12 cellular contexts compared by ENCODE assay signal in genomic region chr5:139446956-139447779, GRCh38. TPM values are rescaled to one million over a fixed set of nuclear protein-coding genes. Genes with fewer than 3 reads are reported as not detected.
DNase-seq lines count a peak whose midpoint lies in the region; ATAC-seq and TF ChIP-seq lines count a peak whose summit lies in the region.
"Had no signal": no experiment of that assay in that cellular context is flagged by ENCODE, and none has a peak within 500 bp of the region (broad histone marks: within the 10 kb centered on the region; RNA-seq: fewer than 3 reads in every experiment).

No MANE protein-coding gene starts in this region.

- H3K9me3 Mint-ChIP-seq in GM23338 = no peaks in the 10 kb centered on the region
- H3K9me3 Mint-ChIP-seq in effector memory CD8-positive, alpha-beta T cell = no peaks in the 10 kb centered on the region

- no peak overlapping the region for H3K27ac Mint-ChIP-seq in GM23338
- peak overlapping the region in 1 of 2 donors; percentile 51 for H3K27ac Mint-ChIP-seq in effector memory CD8-positive, alpha-beta T cell

- DNase-seq in MV-4-11 (lab: John Stamatoyannopoulos, UW) (peak; percentile 17), fibroblast of peridontal ligament (ENCODE audit: extremely low read depth) (peak; percentile 44), occipital lobe (lab: John Stamatoyannopoulos, UW) (no peak), lower lobe of right lung (no peak), GM23338 (ENCODE audit: low spot score) (no peak)
- no peak for DNase-seq in effector memory CD8-positive, alpha-beta T cell
- DNase-seq: colonic mucosa, NCI-H526 treated with DMSO at 0.1 percent for 48 hours, sigmoid colon, substantia nigra had no signal

- ATAC-seq in GM18505 (IDR thresholded peaks at IDR 0.05; ENCODE audit: unreplicated experiment) (peak; percentile 54), GM21447 (IDR thresholded peaks at IDR 0.05; ENCODE audit: unreplicated experiment) (peak; percentile 69), lower lobe of right lung (no peak), GM23338 (no peak)
- no peak for ATAC-seq in effector memory CD8-positive, alpha-beta T cell (replicated peaks)

- no peaks in the 10 kb centered on the region for H4K20me1 ChIP-seq in GM23338 (replicated peaks; ENCODE audit: insufficient read depth)

- no peak overlapping the region for H3K4me3 Mint-ChIP-seq in GM23338
- no peak overlapping the region for H3K4me3 Mint-ChIP-seq in effector memory CD8-positive, alpha-beta T cell

- H3K4me1 ChIP-seq in lower lobe of right lung = peaks cover 6% of the 10 kb centered on the region
- peaks cover 5% of the 10 kb centered on the region; the same call in 1 of the 2 replicates for H3K4me1 ChIP-seq in GM23338 (ENCODE audit: insufficient read depth)
- H3K4me1 ChIP-seq: colonic mucosa had no signal

- H3K36me3 ChIP-seq in lower lobe of right lung (peaks cover 11% of the 10 kb centered on the region), GM23338 (ENCODE audit: insufficient read depth) (no peaks in the 10 kb centered on the region)
- H3K36me3 ChIP-seq: colonic mucosa, sigmoid colon had no signal

- H3K27ac ChIP-seq in lower lobe of right lung (no peak overlapping the region), GM23338 (ENCODE audit: low read depth) (no peak overlapping the region)
- H3K27ac ChIP-seq: colonic mucosa, sigmoid colon had no signal

- H3K36me3 Mint-ChIP-seq in GM23338 (ENCODE audit: low read depth) = no peaks in the 10 kb centered on the region
- H3K36me3 Mint-ChIP-seq in effector memory CD8-positive, alpha-beta T cell (ENCODE audit: insufficient read depth) = no peaks in the 10 kb centered on the region

- no peaks in the 10 kb centered on the region for H3K79me2 ChIP-seq in GM23338 (replicated peaks; ENCODE audit: insufficient read depth)

- H3K9me3 ChIP-seq in lower lobe of right lung = no peaks in the 10 kb centered on the region
- H3K9me3 ChIP-seq: colonic mucosa, sigmoid colon had no signal

- TF ChIP-seq CTCF in lower lobe of right lung (IDR thresholded peaks at IDR 0.05) = no peak
- TF ChIP-seq CTCF in GM23338 (conservative IDR thresholded peaks at IDR 0.05; ENCODE audit: low read depth in 2 of 2) = no peak

- H3K27me3 Mint-ChIP-seq in GM23338 (ENCODE audit: insufficient read depth, low read depth, poor library complexity) = peaks cover 5% of the 10 kb centered on the region
- no peaks in the 10 kb centered on the region for H3K27me3 Mint-ChIP-seq in effector memory CD8-positive, alpha-beta T cell

- H3K27me3 ChIP-seq in lower lobe of right lung (ENCODE audit: low read depth) (no peaks in the 10 kb centered on the region), GM23338 (ENCODE audit: insufficient read depth) (no peaks in the 10 kb centered on the region)
- H3K27me3 ChIP-seq: colonic mucosa, sigmoid colon had no signal

- H2AFZ ChIP-seq in GM23338 = no peak overlapping the region

- no peak for TF ChIP-seq POLR2A in GM18505 (IDR thresholded peaks at IDR 0.05; ENCODE audit: borderline replicate concordance, extremely low read depth, insufficient read depth, insufficient read length)

- no peak overlapping the region for H3K4me2 ChIP-seq in GM23338

- H3K9me2 ChIP-seq in GM23338 (ENCODE audit: insufficient read depth) = no peaks in the 10 kb centered on the region

- peaks cover 9% of the 10 kb centered on the region for H3K4me1 Mint-ChIP-seq in GM23338
- H3K4me1 Mint-ChIP-seq in effector memory CD8-positive, alpha-beta T cell (ENCODE audit: low read depth in 2 of 2) = peaks cover 22 to 36% of the 10 kb centered on the region in 2 donors

- intact Hi-C loops in lower lobe of right lung (cut with DNase I) = no loop called here

- H3F3A ChIP-seq in GM23338 (replicated peaks; ENCODE audit: low read depth) = no peaks in the 10 kb centered on the region

- H3K4me3 ChIP-seq in lower lobe of right lung = no peak overlapping the region
- H3K4me3 ChIP-seq in GM23338 = no peak overlapping the region
- H3K4me3 ChIP-seq: colonic mucosa, sigmoid colon had no signal

TF ChIP-seq in GM23338, 12 proteins besides CTCF, POLR2A, EP300 and RAD21 (continues in another document):
- TF ChIP-seq ZNF331 (CRISPR knock-in tag; IDR thresholded peaks at IDR 0.05; ENCODE audit: low read depth) (no peak), EZH2phosphoT487 (IDR thresholded peaks at IDR 0.05; ENCODE audit: unreplicated experiment) (no peak), CREB1 (CRISPR knock-in tag; IDR thresholded peaks at IDR 0.05; ENCODE audit: low read depth) (no peak), EZH2 (IDR thresholded peaks at IDR 0.05; ENCODE audit: low read depth, unreplicated experiment) (no peak), NANOG (IDR thresholded peaks at IDR 0.05; ENCODE audit: borderline replicate concordance) (no peak)
- TF ChIP-seq, protein P1, sequence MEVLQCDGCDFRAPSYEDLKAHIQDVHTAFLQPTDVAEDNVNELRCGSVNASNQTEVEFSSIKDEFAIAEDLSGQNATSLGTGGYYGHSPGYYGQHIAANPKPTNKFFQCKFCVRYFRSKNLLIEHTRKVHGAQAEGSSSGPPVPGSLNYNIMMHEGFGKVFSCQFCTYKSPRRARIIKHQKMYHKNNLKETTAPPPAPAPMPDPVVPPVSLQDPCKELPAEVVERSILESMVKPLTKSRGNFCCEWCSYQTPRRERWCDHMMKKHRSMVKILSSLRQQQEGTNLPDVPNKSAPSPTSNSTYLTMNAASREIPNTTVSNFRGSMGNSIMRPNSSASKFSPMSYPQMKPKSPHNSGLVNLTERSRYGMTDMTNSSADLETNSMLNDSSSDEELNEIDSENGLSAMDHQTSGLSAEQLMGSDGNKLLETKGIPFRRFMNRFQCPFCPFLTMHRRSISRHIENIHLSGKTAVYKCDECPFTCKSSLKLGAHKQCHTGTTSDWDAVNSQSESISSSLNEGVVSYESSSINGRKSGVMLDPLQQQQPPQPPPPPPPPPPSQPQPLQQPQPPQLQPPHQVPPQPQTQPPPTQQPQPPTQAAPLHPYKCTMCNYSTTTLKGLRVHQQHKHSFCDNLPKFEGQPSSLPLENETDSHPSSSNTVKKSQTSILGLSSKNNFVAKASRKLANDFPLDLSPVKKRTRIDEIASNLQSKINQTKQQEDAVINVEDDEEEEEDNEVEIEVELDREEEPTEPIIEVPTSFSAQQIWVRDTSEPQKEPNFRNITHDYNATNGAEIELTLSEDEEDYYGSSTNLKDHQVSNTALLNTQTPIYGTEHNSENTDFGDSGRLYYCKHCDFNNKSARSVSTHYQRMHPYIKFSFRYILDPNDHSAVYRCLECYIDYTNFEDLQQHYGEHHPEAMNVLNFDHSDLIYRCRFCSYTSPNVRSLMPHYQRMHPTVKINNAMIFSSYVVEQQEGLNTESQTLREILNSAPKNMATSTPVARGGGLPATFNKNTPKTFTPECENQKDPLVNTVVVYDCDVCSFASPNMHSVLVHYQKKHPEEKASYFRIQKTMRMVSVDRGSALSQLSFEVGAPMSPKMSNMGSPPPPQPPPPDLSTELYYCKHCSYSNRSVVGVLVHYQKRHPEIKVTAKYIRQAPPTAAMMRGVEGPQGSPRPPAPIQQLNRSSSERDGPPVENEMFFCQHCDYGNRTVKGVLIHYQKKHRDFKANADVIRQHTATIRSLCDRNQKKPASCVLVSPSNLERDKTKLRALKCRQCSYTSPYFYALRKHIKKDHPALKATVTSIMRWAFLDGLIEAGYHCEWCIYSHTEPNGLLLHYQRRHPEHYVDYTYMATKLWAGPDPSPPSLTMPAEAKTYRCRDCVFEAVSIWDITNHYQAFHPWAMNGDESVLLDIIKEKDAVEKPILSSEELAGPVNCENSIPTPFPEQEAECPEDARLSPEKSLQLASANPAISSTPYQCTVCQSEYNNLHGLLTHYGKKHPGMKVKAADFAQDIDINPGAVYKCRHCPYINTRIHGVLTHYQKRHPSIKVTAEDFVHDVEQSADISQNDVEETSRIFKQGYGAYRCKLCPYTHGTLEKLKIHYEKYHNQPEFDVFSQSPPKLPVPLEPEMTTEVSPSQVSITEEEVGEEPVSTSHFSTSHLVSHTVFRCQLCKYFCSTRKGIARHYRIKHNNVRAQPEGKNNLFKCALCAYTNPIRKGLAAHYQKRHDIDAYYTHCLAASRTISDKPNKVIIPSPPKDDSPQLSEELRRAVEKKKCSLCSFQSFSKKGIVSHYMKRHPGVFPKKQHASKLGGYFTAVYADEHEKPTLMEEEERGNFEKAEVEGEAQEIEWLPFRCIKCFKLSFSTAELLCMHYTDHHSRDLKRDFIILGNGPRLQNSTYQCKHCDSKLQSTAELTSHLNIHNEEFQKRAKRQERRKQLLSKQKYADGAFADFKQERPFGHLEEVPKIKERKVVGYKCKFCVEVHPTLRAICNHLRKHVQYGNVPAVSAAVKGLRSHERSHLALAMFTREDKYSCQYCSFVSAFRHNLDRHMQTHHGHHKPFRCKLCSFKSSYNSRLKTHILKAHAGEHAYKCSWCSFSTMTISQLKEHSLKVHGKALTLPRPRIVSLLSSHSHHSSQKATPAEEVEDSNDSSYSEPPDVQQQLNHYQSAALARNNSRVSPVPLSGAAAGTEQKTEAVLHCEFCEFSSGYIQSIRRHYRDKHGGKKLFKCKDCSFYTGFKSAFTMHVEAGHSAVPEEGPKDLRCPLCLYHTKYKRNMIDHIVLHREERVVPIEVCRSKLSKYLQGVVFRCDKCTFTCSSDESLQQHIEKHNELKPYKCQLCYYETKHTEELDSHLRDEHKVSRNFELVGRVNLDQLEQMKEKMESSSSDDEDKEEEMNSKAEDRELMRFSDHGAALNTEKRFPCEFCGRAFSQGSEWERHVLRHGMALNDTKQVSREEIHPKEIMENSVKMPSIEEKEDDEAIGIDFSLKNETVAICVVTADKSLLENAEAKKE (CRISPR knock-in tag; IDR thresholded peaks at IDR 0.05) = no peak

RNA-seq across cellular contexts. Expression of gene DNAJC18, which starts 7.8 kb away (rescaled TPM):
- total RNA-seq in occipital lobe (46.6 TPM), lower lobe of right lung (10.0 TPM)
- total RNA-seq in GM23338 (2014; rRNA removed; shearing (Covaris generic)) = 14.2 and 18.9 TPM in 2 replicates
- 13.4 and 15.1 TPM in 2 replicates for polyA plus RNA-seq in GM23338 (2016; fragmentation: Nextera tagmentation; extraction: Ambion mirVana)

RNA-seq across cellular contexts. Expression of gene ECSCR, which starts 15.4 kb away (rescaled TPM):
- total RNA-seq in occipital lobe = 5.5 TPM
- 48.8 TPM for total RNA-seq in lower lobe of right lung
- 1.2 and 2.2 TPM in 2 replicates for total RNA-seq in GM23338 (2014; rRNA removed; shearing (Covaris generic))
- 2.5 and 2.6 TPM in 2 replicates for polyA plus RNA-seq in GM23338 (2016; fragmentation: Nextera tagmentation; extraction: Ambion mirVana)

RNA-seq across cellular contexts. Expression of gene SMIM33, which starts 23.6 kb away (rescaled TPM):
- total RNA-seq in occipital lobe (not detected), lower lobe of right lung (not detected)
- not detected in 2 replicates for total RNA-seq in GM23338 (2014; rRNA removed; shearing (Covaris generic))
- not detected in 2 replicates for polyA plus RNA-seq in GM23338 (2016; fragmentation: Nextera tagmentation; extraction: Ambion mirVana)
- total RNA-seq: sigmoid colon had no signal

RNA-seq across cellular contexts. Expression of gene STING1, which starts 35.4 kb away (rescaled TPM):
- total RNA-seq in occipital lobe (3.6 TPM), lower lobe of right lung (120 TPM)
- total RNA-seq in GM23338 (2014; rRNA removed; shearing (Covaris generic)) = 0.39 TPM in 1 of 2 replicates, not detected in the other
- 0.30 and 0.66 TPM in 2 replicates for polyA plus RNA-seq in GM23338 (2016; fragmentation: Nextera tagmentation; extraction: Ambion mirVana)

RNA-seq across cellular contexts. Expression of gene SPATA24, which starts 43.3 kb away (rescaled TPM):
- total RNA-seq in occipital lobe (3.6 TPM), lower lobe of right lung (3.5 TPM)
- total RNA-seq in GM23338 (2014; rRNA removed; shearing (Covaris generic)) = 7.1 and 16.0 TPM in 2 replicates
- polyA plus RNA-seq in GM23338 (2016; fragmentation: Nextera tagmentation; extraction: Ambion mirVana) = 20.6 and 22.4 TPM in 2 replicates

Comparison
In these comparisons a context has a peak if more than half of its experiments do, and no peak if none do; other contexts are left out.
1. ATAC-seq: peak in GM18505 (single experiment) and GM21447 (single experiment); none in lower lobe of right lung (0 of 2), GM23338 (single experiment) and effector memory CD8-positive, alpha-beta T cell (single experiment).
2. DNase-seq: peak in MV-4-11 (single experiment) and fibroblast of peridontal ligament (single experiment); none in occipital lobe (single experiment), lower lobe of right lung (single experiment), GM23338 (single experiment) and effector memory CD8-positive, alpha-beta T cell (0 of 3).